ENCODE assay signal across 24 cellular contexts in the genomic region with DNA sequence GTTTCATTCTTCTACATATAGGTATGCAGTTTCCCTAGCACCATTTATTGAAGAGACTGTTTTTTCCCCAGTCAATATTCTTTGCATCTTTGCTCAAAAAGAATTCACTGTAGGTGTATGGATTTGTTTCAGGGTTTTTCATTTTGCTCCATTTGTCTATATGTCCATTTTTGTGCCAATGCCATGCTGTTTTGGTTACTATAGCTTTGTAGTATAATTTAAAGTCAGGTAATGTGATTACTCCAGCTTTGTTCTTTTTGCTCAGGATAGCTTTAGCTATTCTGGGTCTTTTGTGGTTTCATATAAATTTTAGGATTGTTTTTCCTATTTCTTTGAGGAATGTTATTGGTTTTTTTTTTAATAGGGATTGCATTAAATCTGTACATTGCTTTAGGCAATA. TPM values are rescaled to one million over a fixed set of nuclear protein-coding genes. Genes with fewer than 3 reads are reported as not detected.
DNase-seq lines count a peak whose midpoint lies in the region; ATAC-seq, FAIRE-seq and TF ChIP-seq lines count a peak whose summit lies in the region.
"Had no signal": no experiment of that assay in that cellular context is flagged by ENCODE, and none has a peak within 500 bp of the region (broad histone marks: within the 10 kb centered on the region; RNA-seq: fewer than 3 reads in every experiment).

No MANE protein-coding gene starts in this region.

- H3K27ac Mint-ChIP-seq in WTC11 = no peak overlapping the region
- H3K27ac Mint-ChIP-seq in dendritic cell treated with granulocyte-macrophage colony-stimulating factor and Interleukin-4, amounts not matched to agents 40 ng/mL and 50 ng/mL, for 4 days = peak overlapping the region; percentile 88
- no peak overlapping the region for H3K27ac Mint-ChIP-seq in endodermal cell
- H3K27ac Mint-ChIP-seq: B cell; CD4-positive, alpha-beta T cell; CD8-positive, alpha-beta T cell had no signal

- DNase-seq in HepG2 (ENCODE audit: low spot score) = no peak
- DNase-seq in right lobe of liver = no peak
- DNase-seq in WTC11 (ENCODE audit: low spot score) = no peak
- no peak for DNase-seq in endodermal cell
- no peak for DNase-seq in activated CD8-positive, alpha-beta memory T cell treated with anti-CD3 and anti-CD28 coated beads for 24 hours
- no peak for DNase-seq in NCI-H2081 (lab: John Stamatoyannopoulos, UW)
- DNase-seq in activated naive CD4-positive, alpha-beta T cell treated with anti-CD3 and anti-CD28 coated beads, Interleukin-2, amount 50 U/mL, for 16 hours = no peak
- DNase-seq: AML-193; Caco-2; Calu3; CD4-positive, alpha-beta T cell; CD8-positive, alpha-beta T cell; DMS79 treated with DMSO at 0.1 percent for 48 hours; GF-D8 had no signal

- no peak for TF ChIP-seq CTCF in HepG2 (CRISPR knock-in tag; IDR thresholded peaks at IDR 0.05)
- no peak for TF ChIP-seq CTCF in right lobe of liver (IDR thresholded peaks at IDR 0.05)
- no peak for TF ChIP-seq CTCF in WTC11 (IDR thresholded peaks at IDR 0.05)
- TF ChIP-seq CTCF in endodermal cell (conservative IDR thresholded peaks at IDR 0.05) = no peak

- no peak overlapping the region for H3K27ac ChIP-seq in HepG2 (ENCODE audit: extremely low read length, insufficient read depth, low read length)
- H3K27ac ChIP-seq in right lobe of liver = no peak overlapping the region
- H3K27ac ChIP-seq in endodermal cell (ENCODE audit: low read depth, low read length) = no peak overlapping the region
- H3K27ac ChIP-seq: 22Rv1, A549, C4-2B had no signal

- H4K20me1 ChIP-seq in HepG2 (ENCODE audit: insufficient read depth, low read length) = no peaks in the 10 kb centered on the region

- H3K36me3 ChIP-seq in HepG2 (replicated peaks in 1 of 2; ENCODE audit: control insufficient read depth in 1 of 2, insufficient read depth in 2 of 2, low read length in 2 of 2) (no peaks in the 10 kb centered on the region), right lobe of liver (no peaks in the 10 kb centered on the region), endodermal cell (ENCODE audit: control insufficient read depth, insufficient read depth, low read length) (no peaks in the 10 kb centered on the region)

- H3K79me2 ChIP-seq in HepG2 (ENCODE audit: insufficient read depth, low read length) = no peaks in the 10 kb centered on the region

- H3K27me3 ChIP-seq in HepG2 (ENCODE audit: control insufficient read depth in 1 of 2, insufficient read depth in 2 of 2, low read length in 2 of 2) (no peaks in the 10 kb centered on the region; a peak in 1 of 5 replicates), right lobe of liver (no peaks in the 10 kb centered on the region), endodermal cell (ENCODE audit: control insufficient read depth, insufficient read depth, low read length, poor library complexity, severe bottlenecking) (no peaks in the 10 kb centered on the region)
- H3K27me3 ChIP-seq: BLaER1 treated with 17β-estradiol and CSF1 and Interleukin-3, amounts not matched to agents 10 nM and 100 nM had no signal

- no peak for ATAC-seq in HepG2
- no peak for ATAC-seq in right lobe of liver
- no peak for ATAC-seq in WTC11
- ATAC-seq: A549; CD8-positive, alpha-beta T cell had no signal

- no TSS peak for BruUV-seq in HepG2 (replicated peaks; lab: Mats Ljungman, UMichigan)

- intact Hi-C loops in HepG2 (cut with micrococcal nuclease; ENCODE audit: unreplicated experiment) (no loop called here), right lobe of liver (cut with DNase I) (no loop called here)
- intact Hi-C loops in dendritic cell treated with granulocyte-macrophage colony-stimulating factor and Interleukin-4, amounts not matched to agents 40 ng/mL and 50 ng/mL, for 4 days (cut with micrococcal nuclease) = no loop called here

- H3K4me1 Mint-ChIP-seq in WTC11 (no peaks in the 10 kb centered on the region), endodermal cell (peaks cover 3% of the 10 kb centered on the region)
- H3K4me1 Mint-ChIP-seq in dendritic cell treated with granulocyte-macrophage colony-stimulating factor and Interleukin-4, amounts not matched to agents 40 ng/mL and 50 ng/mL, for 4 days (ENCODE audit: low read depth) = peaks cover 79% of the 10 kb centered on the region

- H3K9ac ChIP-seq in HepG2 (ENCODE audit: insufficient read depth, low read depth, low read length) = no peak overlapping the region
- no peak overlapping the region for H3K9ac ChIP-seq in endodermal cell (ENCODE audit: extremely low read depth, low read length, poor library complexity, severe bottlenecking)
- H3K9ac ChIP-seq: BLaER1 treated with 17β-estradiol and CSF1 and Interleukin-3, amounts not matched to agents 10 nM and 100 nM had no signal

- H3K4me3 ChIP-seq in HepG2 (replicated peaks in 1 of 3; ENCODE audit: insufficient read depth in 1 of 3, low read depth in 2 of 3, low read length in 3 of 3) (no peak overlapping the region), right lobe of liver (no peak overlapping the region), endodermal cell (ENCODE audit: low read length) (peak overlapping the region; percentile 53)
- H3K4me3 ChIP-seq: A549 had no signal

- no peak for TF ChIP-seq RAD21 in HepG2 (CRISPR knock-in tag; IDR thresholded peaks at IDR 0.05)

- peaks cover 3% of the 10 kb centered on the region; the same call in 1 of the 2 replicates for H3K36me3 Mint-ChIP-seq in WTC11
- peaks cover 92% of the 10 kb centered on the region for H3K36me3 Mint-ChIP-seq in dendritic cell treated with granulocyte-macrophage colony-stimulating factor and Interleukin-4, amounts not matched to agents 40 ng/mL and 50 ng/mL, for 4 days (ENCODE audit: low read depth)
- H3K36me3 Mint-ChIP-seq in endodermal cell (ENCODE audit: low read depth) = no peaks in the 10 kb centered on the region
- H3K36me3 Mint-ChIP-seq: CD8-positive, alpha-beta T cell had no signal

- no peak for TF ChIP-seq EP300 in HepG2 (IDR thresholded peaks at IDR 0.05; ENCODE audit: low read depth in 2 of 2, low read length in 2 of 2)
- no peak for TF ChIP-seq EP300 in HepG2 (CRISPR knock-in tag; IDR thresholded peaks at IDR 0.05; ENCODE audit: borderline replicate concordance)

- no peak for TF ChIP-seq POLR2A in HepG2 (IDR thresholded peaks at IDR 0.05; ENCODE audit: insufficient read depth in 1 of 2, low read depth in 2 of 2, low read length in 2 of 2)
- TF ChIP-seq POLR2A in right lobe of liver (IDR thresholded peaks at IDR 0.05) = no peak

- FAIRE-seq in HepG2 (lab: Jason Lieb, UNC) = no peak
- FAIRE-seq: A549, D721Med, G401.6, GM12891, GM19239 had no signal

- in situ Hi-C loops in HepG2 (cut with HindIII; ENCODE audit: extremely low pct_ligation_motif_present, low pct_unique_long_range_greater_than_20kb) = no loop called here

- H3K9me3 ChIP-seq in HepG2 (ENCODE audit: low read length) (peaks cover 12% of the 10 kb centered on the region), right lobe of liver (peaks cover 0 to 4% (median 0%) of the 10 kb centered on the region in 4 donors), endodermal cell (ENCODE audit: control insufficient read depth, low read length) (peaks cover 17% of the 10 kb centered on the region)
- H3K9me3 ChIP-seq: Caco-2 had no signal

- POLR2A ChIA-PET in HepG2 (lab: Yijun Ruan, JAX) = no interaction called here
- POLR2A ChIA-PET in WTC11 (lab: Charles Lee) = no interaction called here

- no peak overlapping the region for H2AFZ ChIP-seq in HepG2 (ENCODE audit: low read length)

- H3K4me2 ChIP-seq in HepG2 (ENCODE audit: low read depth, low read length) = no peak overlapping the region
- H3K4me2 ChIP-seq: A549 had no signal

- H3K9me3 Mint-ChIP-seq in WTC11 (peaks cover 31% of the 10 kb centered on the region), endodermal cell (peaks cover 19% of the 10 kb centered on the region)
- H3K9me3 Mint-ChIP-seq in dendritic cell treated with granulocyte-macrophage colony-stimulating factor and Interleukin-4, amounts not matched to agents 40 ng/mL and 50 ng/mL, for 4 days = peaks cover 7% of the 10 kb centered on the region
- H3K9me3 Mint-ChIP-seq: CD4-positive, alpha-beta T cell had no signal

- H3K27me3 Mint-ChIP-seq in WTC11 (ENCODE audit: low read depth) (peaks cover 16% of the 10 kb centered on the region), endodermal cell (ENCODE audit: insufficient read depth) (peaks cover 8% of the 10 kb centered on the region)
- no peaks in the 10 kb centered on the region for H3K27me3 Mint-ChIP-seq in dendritic cell treated with granulocyte-macrophage colony-stimulating factor and Interleukin-4, amounts not matched to agents 40 ng/mL and 50 ng/mL, for 4 days
- H3K27me3 Mint-ChIP-seq: B cell; CD4-positive, alpha-beta T cell had no signal

- H3K4me1 ChIP-seq in HepG2 (ENCODE audit: insufficient read depth, low read length) = peaks cover 23% of the 10 kb centered on the region
- H3K4me1 ChIP-seq in right lobe of liver = no peaks in the 10 kb centered on the region
- no peaks in the 10 kb centered on the region for H3K4me1 ChIP-seq in endodermal cell (ENCODE audit: control insufficient read depth, insufficient read depth, low read length)
- H3K4me1 ChIP-seq: A549, Caco-2 had no signal

- CTCF ChIA-PET in HepG2 (lab: Yijun Ruan, JAX; ENCODE audit: low intra/inter-chr PET ratio, low total read pairs) = no interaction called here
- CTCF ChIA-PET in WTC11 (lab: Charles Lee) = interaction anchor here (1.3 kb wide), 1 partner anchor 19 kb away, joined by 3 read pairs; no protein-coding TSS in a partner anchor

- H3K4me3 Mint-ChIP-seq in WTC11 (no peak overlapping the region), endodermal cell (no peak overlapping the region)
- no peak overlapping the region for H3K4me3 Mint-ChIP-seq in dendritic cell treated with granulocyte-macrophage colony-stimulating factor and Interleukin-4, amounts not matched to agents 40 ng/mL and 50 ng/mL, for 4 days
- H3K4me3 Mint-ChIP-seq: B cell; CD4-positive, alpha-beta T cell; CD8-positive, alpha-beta T cell had no signal

RNA-seq across cellular contexts. Expression of a gene that starts 15.9 kb away (rescaled TPM):
- total RNA-seq in HepG2 (2016; rRNA removed; fragmentation: Illumina TruSeq; extraction: Trizol) (19.0 and 21.2 TPM in 2 replicates), right lobe of liver (10 to 100 TPM; 23.7 to 41.5 (median 36.2) TPM), WTC11 (2021) (4.9 to 5.7 TPM (median 5.7 TPM) in 3 replicates), endodermal cell (10 to 100 TPM; 21.9 to 22.3 TPM)
- total RNA-seq in HepG2 (2016; cell fraction: cytosol; rRNA removed; fragmentation: Illumina TruSeq; extraction: Trizol; ENCODE audit: low read depth) = 3.7 and 4.1 TPM in 2 replicates
- total RNA-seq in HepG2 (2016; cell fraction: insoluble cytoplasmic fraction; rRNA removed; fragmentation: Illumina TruSeq; extraction: Trizol) = 17.0 and 17.7 TPM in 2 replicates
- total RNA-seq in HepG2 (2016; cell fraction: membrane; rRNA removed; fragmentation: Illumina TruSeq; extraction: Trizol) = 9.4 and 9.9 TPM in 2 replicates
- total RNA-seq in HepG2 (2016; cell fraction: nucleus; rRNA removed; fragmentation: Illumina TruSeq; extraction: Trizol) = 12.5 and 12.6 TPM in 2 replicates
- 22.3 and 22.5 TPM in 2 replicates for polyA plus RNA-seq in HepG2 (2011; rRNA removed)
- polyA plus RNA-seq in HepG2 (2011; cell fraction: cytosol; rRNA removed) = 19.5 and 21.2 TPM in 2 replicates
- 14.7 and 15.6 TPM in 2 replicates for polyA plus RNA-seq in HepG2 (2011; cell fraction: nucleus; rRNA removed)
- polyA plus RNA-seq in HepG2 (2012) = 22.4 and 36.2 TPM in 2 replicates
- polyA plus RNA-seq in HepG2 (2016; cell fraction: cytosol; fragmentation: Illumina TruSeq; extraction: Trizol; ENCODE audit: low read depth) = 2.5 and 2.8 TPM in 2 replicates
- polyA plus RNA-seq in HepG2 (2016; cell fraction: insoluble cytoplasmic fraction; fragmentation: Illumina TruSeq; extraction: Trizol; ENCODE audit: low read depth) = 24.0 and 32.1 TPM in 2 replicates
- polyA plus RNA-seq in HepG2 (2016; cell fraction: membrane; fragmentation: Illumina TruSeq; extraction: Trizol; ENCODE audit: low read depth) = 10.0 and 10.2 TPM in 2 replicates
- 29.2 and 32.0 TPM in 2 replicates for polyA plus RNA-seq in HepG2 (2016; cell fraction: nucleus; fragmentation: Illumina TruSeq; extraction: Trizol; ENCODE audit: insufficient read depth, low read depth)
- 14.4 and 37.7 TPM in 2 replicates for polyA minus RNA-seq in HepG2 (2011; rRNA and poly(A)+ RNA removed; ENCODE audit: low replicate concordance)
- polyA minus RNA-seq in HepG2 (2011; cell fraction: cytosol; rRNA and poly(A)+ RNA removed) = 14.2 and 14.6 TPM in 2 replicates
- 12.0 and 16.8 TPM in 2 replicates for polyA minus RNA-seq in HepG2 (2011; cell fraction: nucleus; rRNA and poly(A)+ RNA removed)
- 18.0 TPM for polyA plus RNA-seq in endodermal cell (2013, experiment 1 of 2)
- polyA plus RNA-seq in endodermal cell (2013, experiment 2 of 2) = 17.6 TPM

RNA-seq across cellular contexts. Expression of a gene that starts 40.5 kb away (rescaled TPM):
- total RNA-seq in HepG2 (2016; rRNA removed; fragmentation: Illumina TruSeq; extraction: Trizol) (8.9 and 26.9 TPM in 2 replicates), right lobe of liver (under 1 TPM; 0.16 to 0.99 (median 0.46) TPM), WTC11 (2021) (4.2 to 5.5 TPM (median 4.7 TPM) in 3 replicates), endodermal cell (100 to 1,000 TPM; 295 to 470 TPM)
- total RNA-seq in HepG2 (2016; cell fraction: cytosol; rRNA removed; fragmentation: Illumina TruSeq; extraction: Trizol; ENCODE audit: low read depth) = 2.3 and 2.9 TPM in 2 replicates
- 7.8 and 29.7 TPM in 2 replicates for total RNA-seq in HepG2 (2016; cell fraction: insoluble cytoplasmic fraction; rRNA removed; fragmentation: Illumina TruSeq; extraction: Trizol)
- 3.7 and 5.8 TPM in 2 replicates for total RNA-seq in HepG2 (2016; cell fraction: membrane; rRNA removed; fragmentation: Illumina TruSeq; extraction: Trizol)
- 32.5 and 35.4 TPM in 2 replicates for total RNA-seq in HepG2 (2016; cell fraction: nucleus; rRNA removed; fragmentation: Illumina TruSeq; extraction: Trizol)
- 20.2 and 34.7 TPM in 2 replicates for polyA plus RNA-seq in HepG2 (2011; rRNA removed)
- polyA plus RNA-seq in HepG2 (2011; cell fraction: cytosol; rRNA removed) = 8.9 and 11.2 TPM in 2 replicates
- polyA plus RNA-seq in HepG2 (2011; cell fraction: nucleus; rRNA removed) = 329 and 347 TPM in 2 replicates
- 21.5 and 31.3 TPM in 2 replicates for polyA plus RNA-seq in HepG2 (2012)
- polyA plus RNA-seq in HepG2 (2016; cell fraction: cytosol; fragmentation: Illumina TruSeq; extraction: Trizol; ENCODE audit: low read depth) = 1.7 TPM in 2 replicates
- polyA plus RNA-seq in HepG2 (2016; cell fraction: insoluble cytoplasmic fraction; fragmentation: Illumina TruSeq; extraction: Trizol; ENCODE audit: low read depth) = 7.6 TPM in 2 replicates
- 3.5 and 4.0 TPM in 2 replicates for polyA plus RNA-seq in HepG2 (2016; cell fraction: membrane; fragmentation: Illumina TruSeq; extraction: Trizol; ENCODE audit: low read depth)
- polyA plus RNA-seq in HepG2 (2016; cell fraction: nucleus; fragmentation: Illumina TruSeq; extraction: Trizol; ENCODE audit: insufficient read depth, low read depth) = 108 and 112 TPM in 2 replicates
- polyA minus RNA-seq in HepG2 (2011; rRNA and poly(A)+ RNA removed; ENCODE audit: low replicate concordance) = 7.9 TPM in 1 of 2 replicates, not detected in the other
- polyA minus RNA-seq in HepG2 (2011; cell fraction: cytosol; rRNA and poly(A)+ RNA removed) = 4.2 and 6.3 TPM in 2 replicates
- 18.2 and 21.9 TPM in 2 replicates for polyA minus RNA-seq in HepG2 (2011; cell fraction: nucleus; rRNA and poly(A)+ RNA removed)
- 53.1 TPM for polyA plus RNA-seq in endodermal cell (2013, experiment 1 of 2)
- polyA plus RNA-seq in endodermal cell (2013, experiment 2 of 2) = 54.2 TPM

Comparison
In these comparisons a context has a peak if more than half of its experiments do, and no peak if none do; other contexts are left out.
1. RNA of a gene that starts 40.5 kb away (total RNA-seq): 295 to 470 TPM in endodermal cell; 2.3 to 35.4 TPM in HepG2, 4.2 to 5.5 TPM in WTC11 and 0.16 to 0.99 TPM in right lobe of liver; every median in the first group is over 4 times any median in the second.